Comparison of ENCODE assay signal across 9 cellular contexts in genomic region chr3:172203522-172204258, GRCh38.
A peak's percentile ranks its signal among the peaks of the same experiment; 100 is the strongest.
DNase-seq lines count a peak whose midpoint lies in the region; ATAC-seq and TF ChIP-seq lines count a peak whose summit lies in the region.
"Had no signal": no experiment of that assay in that cellular context is flagged by ENCODE, and none has a peak within 500 bp of the region (broad histone marks: within the 10 kb centered on the region; RNA-seq: fewer than 3 reads in every experiment).

No MANE protein-coding gene starts in this region.

- POLR2A ChIA-PET in IMR-90 (lab: Charles Lee; ENCODE audit: unreplicated experiment), result no interaction called here

- H3K4me1 ChIP-seq in IMR-90 (ENCODE audit: control insufficient read depth, insufficient read depth, low read length), result peaks cover 21% of the 10 kb centered on the region
- H3K4me1 ChIP-seq in iPS-18a (ENCODE audit: control insufficient read depth, low read depth, low read length), result peaks cover 21% of the 10 kb centered on the region
- peaks cover 0 to 62% (median 46%) of the 10 kb centered on the region in 4 donors for H3K4me1 ChIP-seq in sigmoid colon

- intact Hi-C loops in IMR-90 (cut with micrococcal nuclease) (loop anchor here (10.0 kb wide), 1 partner anchor 159 kb away; no protein-coding TSS in a partner anchor), sigmoid colon (cut with DNase I) (loop anchor here (5.0 kb wide), 2 partner anchors 54 to 161 kb away; no protein-coding TSS in a partner anchor)

- H3K27me3 ChIP-seq in IMR-90 (ENCODE audit: control insufficient read depth, insufficient read depth, low read length) (no peaks in the 10 kb centered on the region), iPS-18a (ENCODE audit: control insufficient read depth, insufficient read depth, low read length) (no peaks in the 10 kb centered on the region), sigmoid colon (no peaks in the 10 kb centered on the region)

- WGBS in IMR-90 (ENCODE audit: extremely low coverage in 2 of 2, insufficient read length in 1 of 2), 2 experiments, result no CpG with 5 or more reads among the region's 9 CpGs
- 15 to 57% methylated on average over 9 of the region's 9 CpGs for WGBS in sigmoid colon, 2 donors

- H2BK5ac ChIP-seq in IMR-90 (ENCODE audit: low read depth, low read length, poor library complexity, severe bottlenecking), result peak overlapping the region; percentile 90

- TF ChIP-seq POLR2A in IMR-90 (IDR thresholded peaks at IDR 0.05; ENCODE audit: low read depth, low read length), result no peak
- TF ChIP-seq POLR2A in sigmoid colon (IDR thresholded peaks at IDR 0.05), result no peak

- H2AK9ac ChIP-seq in IMR-90 (replicated peaks; ENCODE audit: low read depth, low read length, poor library complexity), result peak overlapping the region; percentile 56

- H3K9me1 ChIP-seq in IMR-90 (ENCODE audit: insufficient read depth, low read length), result peaks cover 11% of the 10 kb centered on the region

- no peak overlapping the region for H2AFZ ChIP-seq in IMR-90 (replicated peaks; ENCODE audit: low read length, poor library complexity)
- H2AFZ ChIP-seq: parathyroid adenoma had no signal

- BruUV-seq in IMR-90 (replicated peaks; lab: Mats Ljungman, UMichigan), result no TSS peak

- H2BK120ac ChIP-seq in IMR-90 (ENCODE audit: low read depth, low read length), result no peak overlapping the region

- H2BK15ac ChIP-seq in IMR-90 (ENCODE audit: low read depth, low read length), result 0 out of 3 replicates have a peak overlapping the region, but pooled peaks have one; percentile 33

- no peak overlapping the region; the same call in 1 of the 2 replicates for H3K4me2 ChIP-seq in IMR-90 (ENCODE audit: low read depth, low read length)

- H3K9ac ChIP-seq in IMR-90 (ENCODE audit: low read depth, low read length) (no peak overlapping the region), iPS-18a (ENCODE audit: low read length) (peak overlapping the region; percentile 25)
- H3K9ac ChIP-seq: parathyroid adenoma had no signal

- H3K4me3 ChIP-seq in IMR-90 (ENCODE audit: insufficient read depth, low read depth, low read length) (no peak overlapping the region), iPS-18a (ENCODE audit: low read length) (peak overlapping the region; percentile 6), sigmoid colon (no peak overlapping the region)

- peak overlapping the region; percentile 8 for H3K14ac ChIP-seq in IMR-90 (replicated peaks; ENCODE audit: low read depth, low read length)

- CTCF ChIA-PET in IMR-90 (lab: Yijun Ruan, JAX), result no interaction called here

- peak overlapping the region; percentile 20; the same call in 1 of the 2 replicates for H3K27ac ChIP-seq in IMR-90 (ENCODE audit: insufficient read depth, low read length)
- H3K27ac ChIP-seq in iPS-18a (ENCODE audit: low read length), result no peak overlapping the region
- H3K27ac ChIP-seq in sigmoid colon, result peak overlapping the region; percentile 71 to 88 (median 77)
- H3K27ac ChIP-seq: parathyroid adenoma had no signal

- H3K79me1 ChIP-seq in IMR-90 (ENCODE audit: low read depth in 1 of 2, low read length in 2 of 2), result peaks cover 24 to 76% of the 10 kb centered on the region in 2 experiments

- no peak overlapping the region for H3K18ac ChIP-seq in IMR-90 (ENCODE audit: low read depth, low read length)

- H2AK5ac ChIP-seq in IMR-90 (ENCODE audit: low read depth, low read length), result 0 out of 2 replicates have a peak overlapping the region, but pooled peaks have one; percentile 74

- no peak for TF ChIP-seq RAD21 in IMR-90 (IDR thresholded peaks at IDR 0.05; ENCODE audit: low read length)

- peak overlapping the region; percentile 6; the same call in 1 of the 2 replicates for H4K91ac ChIP-seq in IMR-90 (ENCODE audit: insufficient read depth, low read depth, low read length)

- DNase-seq in IMR-90 (no peak), anterior cingulate cortex (lab: John Stamatoyannopoulos, UW) (peak in 44 of 58 donors; percentile 2 to 82 (median 48)), sigmoid colon (no peak), Kasumi-1 (lab: John Stamatoyannopoulos, UW) (no peak)

- H4K8ac ChIP-seq in IMR-90 (ENCODE audit: low read depth in 2 of 2, low read length in 2 of 2), result peak overlapping the region in 1 of 2 experiments; percentile 53; a peak in 2 of 4 replicates

- no peak for ATAC-seq in IMR-90 (ENCODE audit: low read depth)
- ATAC-seq in HG03175 (IDR thresholded peaks at IDR 0.05; ENCODE audit: unreplicated experiment), result no peak
- ATAC-seq in GM18867 (IDR thresholded peaks at IDR 0.05; ENCODE audit: unreplicated experiment), result no peak
- ATAC-seq in HG03460 (IDR thresholded peaks at IDR 0.05; ENCODE audit: unreplicated experiment), result no peak

- dilution Hi-C loops in IMR-90 (cut with HindIII; ENCODE audit: low sequenced_read_pairs, unreplicated experiment), result no loop called here

- peak overlapping the region; percentile 65; the same call in 1 of the 2 replicates for H3K23ac ChIP-seq in IMR-90 (ENCODE audit: low read depth, low read length)

- TF ChIP-seq CTCF in IMR-90 (conservative IDR thresholded peaks at IDR 0.05; ENCODE audit: low read depth, low read length) (no peak), sigmoid colon (IDR thresholded peaks at IDR 0.05) (no peak)

- peaks cover under 1% of the 10 kb centered on the region; the same call in 1 of the 2 replicates for H3K36me3 ChIP-seq in IMR-90 (ENCODE audit: control insufficient read depth, insufficient read depth, low read length)
- no peaks in the 10 kb centered on the region for H3K36me3 ChIP-seq in iPS-18a (ENCODE audit: control insufficient read depth, low read depth, low read length)
- H3K36me3 ChIP-seq in sigmoid colon, result no peaks in the 10 kb centered on the region

- H3K9me3 ChIP-seq in IMR-90 (ENCODE audit: control insufficient read depth, insufficient read depth, low read length), result no peaks in the 10 kb centered on the region
- H3K9me3 ChIP-seq in iPS-18a (ENCODE audit: control insufficient read depth, low read depth, low read length), result no peaks in the 10 kb centered on the region
- no peaks in the 10 kb centered on the region for H3K9me3 ChIP-seq in sigmoid colon

- H4K5ac ChIP-seq in IMR-90 (ENCODE audit: low read depth, low read length), result no peak overlapping the region; the same call in 1 of the 2 replicates

- in situ Hi-C loops in IMR-90 (cut with MboI; ENCODE audit: low sequenced_read_pairs), result no loop called here

- H2BK20ac ChIP-seq in IMR-90 (ENCODE audit: low read depth, low read length), result peak overlapping the region; percentile 18; the same call in 1 of the 2 replicates

- H4K20me1 ChIP-seq in IMR-90 (ENCODE audit: insufficient read depth, low read length), result peaks cover 52% of the 10 kb centered on the region

- H3K4ac ChIP-seq in IMR-90 (ENCODE audit: low read depth, low read length), result peak overlapping the region; percentile 59

- H3K56ac ChIP-seq in IMR-90 (ENCODE audit: extremely low read depth, insufficient read depth, low read length), result no peak overlapping the region

- no peak for TF ChIP-seq EP300 in sigmoid colon (IDR thresholded peaks at IDR 0.05)

TF ChIP-seq in IMR-90, 13 proteins besides CTCF, POLR2A, EP300 and RAD21:
- TF ChIP-seq FOS (IDR thresholded peaks at IDR 0.05; ENCODE audit: low read depth, low read length), result no peak
- no peak for TF ChIP-seq MAFK (IDR thresholded peaks at IDR 0.05; ENCODE audit: low read depth, low read length)
- no peak for TF ChIP-seq NFE2L2 (IDR thresholded peaks at IDR 0.05; ENCODE audit: low read depth, low read length)
- no peak for TF ChIP-seq RCOR1 (IDR thresholded peaks at IDR 0.05; ENCODE audit: insufficient replicate concordance, low read length)
- no peak for TF ChIP-seq MXI1 (IDR thresholded peaks at IDR 0.05; ENCODE audit: borderline replicate concordance, low read depth, low read length)
- no peak for TF ChIP-seq CHD1 (IDR thresholded peaks at IDR 0.05; ENCODE audit: low read depth, low read length)
- no peak for TF ChIP-seq CEBPB (IDR thresholded peaks at IDR 0.05; ENCODE audit: low read depth, low read length)
- TF ChIP-seq BHLHE40 (IDR thresholded peaks at IDR 0.05; ENCODE audit: low read depth, low read length), result no peak
- no peak for TF ChIP-seq MAZ (IDR thresholded peaks at IDR 0.05; ENCODE audit: borderline replicate concordance, low read depth, low read length)

Comparison
In these comparisons a context has a peak if more than half of its experiments do, and no peak if none do; other contexts are left out.
1. DNase-seq: peak in anterior cingulate cortex (44 of 58); none in IMR-90 (single experiment), sigmoid colon (single experiment) and Kasumi-1 (0 of 2).